Comparison of ENCODE assay signal across 14 cellular contexts in genomic region chr17:18320301-18320700, GRCh38. TPM values are rescaled to one million over a fixed set of nuclear protein-coding genes. Genes with fewer than 3 reads are reported as not detected.
DNase-seq lines count a peak whose midpoint lies in the region; ATAC-seq and TF ChIP-seq lines count a peak whose summit lies in the region.
"Had no signal": no experiment of that assay in that cellular context is flagged by ENCODE, and none has a peak within 500 bp of the region (broad histone marks: within the 10 kb centered on the region; RNA-seq: fewer than 3 reads in every experiment).

No MANE protein-coding gene starts in this region.

- peaks cover 53% of the 10 kb centered on the region for H3K4me1 ChIP-seq in BLaER1
- peaks cover 61% of the 10 kb centered on the region for H3K4me1 ChIP-seq in OCI-LY1 (ENCODE audit: insufficient read depth, low read length, severe bottlenecking)
- peaks cover 57% of the 10 kb centered on the region for H3K4me1 ChIP-seq in lower lobe of right lung

- H3F3A ChIP-seq in OCI-LY1 (ENCODE audit: insufficient read depth, low read length) = no peaks in the 10 kb centered on the region

- H3K9ac ChIP-seq in BLaER1 (0 out of 2 replicates have a peak overlapping the region, but pooled peaks have one; percentile 19), OCI-LY1 (ENCODE audit: low read length) (no peak overlapping the region; the same call in 1 of the 2 replicates)

- intact Hi-C loops in lower lobe of right lung (cut with DNase I) = no loop called here

- ATAC-seq in lower lobe of right lung = no peak
- ATAC-seq in HG03521 (IDR thresholded peaks at IDR 0.05; ENCODE audit: unreplicated experiment) = no peak

- peak; percentile 28 for DNase-seq in lower lobe of right lung
- no peak for DNase-seq in NCI-H2029 treated with DMSO at 0.1 percent for 48 hours (lab: John Stamatoyannopoulos, UW)
- DNase-seq in glomerular visceral epithelial cell (ENCODE audit: extremely low spot score) = no peak
- DNase-seq: stimulated activated CD4-positive, alpha-beta T cell treated with anti-CD3 and anti-CD28 coated beads, Interleukin-1b, Interleukin-23, amount 100 ng/mL, for 48 hours; stimulated activated CD8-positive, alpha-beta memory T cell treated with anti-CD3 and anti-CD28 coated beads, Interleukin-4, amount 100 ng/mL, for 48 hours had no signal

- H3K9me2 ChIP-seq in OCI-LY1 (ENCODE audit: low read depth, low read length) = no peaks in the 10 kb centered on the region

- H4K20me1 ChIP-seq in BLaER1 (peaks cover 83% of the 10 kb centered on the region), OCI-LY1 (ENCODE audit: insufficient read depth, low read length) (no peaks in the 10 kb centered on the region)

- no peak for TF ChIP-seq CTCF in OCI-LY1 (IDR thresholded peaks at IDR 0.05; ENCODE audit: low read length)
- TF ChIP-seq CTCF in lower lobe of right lung (IDR thresholded peaks at IDR 0.05) = no peak

- 0 out of 2 replicates have a peak overlapping the region, but pooled peaks have one; percentile 94 for H3K4me2 ChIP-seq in BLaER1
- H3K4me2 ChIP-seq in OCI-LY1 (ENCODE audit: low read length) = peak overlapping the region; percentile 60

- H3K27ac ChIP-seq in BLaER1 = no peak overlapping the region
- no peak overlapping the region for H3K27ac ChIP-seq in OCI-LY1 (ENCODE audit: low read depth, low read length, poor library complexity, severe bottlenecking)
- H3K27ac ChIP-seq in lower lobe of right lung = no peak overlapping the region
- H3K27ac ChIP-seq: prostate gland, SJSA1 had no signal

- H3K4me3 ChIP-seq in BLaER1 (no peak overlapping the region), OCI-LY1 (ENCODE audit: low read depth, low read length, poor library complexity, severe bottlenecking) (peak overlapping the region; percentile 39), lower lobe of right lung (no peak overlapping the region)
- H3K4me3 ChIP-seq: K562, prostate gland, SJSA1 had no signal

- no peak overlapping the region for H2AFZ ChIP-seq in OCI-LY1 (ENCODE audit: low read length)

- no peaks in the 10 kb centered on the region for H3K27me3 ChIP-seq in BLaER1
- H3K27me3 ChIP-seq in OCI-LY1 (ENCODE audit: insufficient read depth, low read length) = no peaks in the 10 kb centered on the region
- H3K27me3 ChIP-seq in lower lobe of right lung (ENCODE audit: low read depth) = no peaks in the 10 kb centered on the region
- H3K27me3 ChIP-seq: SJSA1 had no signal

- peaks cover 20% of the 10 kb centered on the region for H3K79me2 ChIP-seq in OCI-LY1 (ENCODE audit: insufficient read depth, low read length)

- H3K9me3 ChIP-seq in BLaER1 = no peaks in the 10 kb centered on the region
- H3K9me3 ChIP-seq in OCI-LY1 (ENCODE audit: low read length) = no peaks in the 10 kb centered on the region
- no peaks in the 10 kb centered on the region for H3K9me3 ChIP-seq in lower lobe of right lung
- H3K9me3 ChIP-seq: prostate gland, SJSA1 had no signal

- peaks cover 84% of the 10 kb centered on the region for H3K36me3 ChIP-seq in BLaER1
- peaks cover 51% of the 10 kb centered on the region for H3K36me3 ChIP-seq in OCI-LY1 (ENCODE audit: insufficient read depth, low read length)
- H3K36me3 ChIP-seq in lower lobe of right lung = peaks cover 83% of the 10 kb centered on the region

RNA-seq across cellular contexts. Expression of gene SMCR8, which starts 5.2 kb away (rescaled TPM):
- 30.1 TPM for total RNA-seq in lower lobe of right lung

RNA-seq across cellular contexts. Expression of gene TOP3A, which starts 5.5 kb away (rescaled TPM):
- 31.2 TPM for total RNA-seq in lower lobe of right lung

RNA-seq across cellular contexts. Expression of gene SHMT1, which starts 43.0 kb away (rescaled TPM):
- total RNA-seq in lower lobe of right lung = 33.1 TPM

RNA-seq across cellular contexts. Expression of gene EVPLL, which starts 57.3 kb away (rescaled TPM):
- 2.8 TPM for total RNA-seq in lower lobe of right lung
- total RNA-seq: activated CD8-positive, alpha-beta memory T cell treated with anti-CD3 and anti-CD28 coated beads for 36 hours; activated naive CD4-positive, alpha-beta T cell treated with anti-CD3 and anti-CD28 coated beads for 36 hours; H7; K562; SJSA1 had no signal

RNA-seq across cellular contexts. Expression of gene MIEF2, which starts 59.8 kb away (rescaled TPM):
- total RNA-seq in lower lobe of right lung = 9.5 TPM
